1 cellular context compared by ENCODE assay signal in genomic region chr5:29197636-29198035, GRCh38.
TF ChIP-seq lines count a peak whose summit lies in the region.

No MANE protein-coding gene starts in this region.

TF ChIP-seq in GM23338, 12 proteins besides CTCF, POLR2A, EP300 and RAD21 (continued from another document):
- no peak for TF ChIP-seq ZNF331 (CRISPR knock-in tag; IDR thresholded peaks at IDR 0.05; ENCODE audit: low read depth)
- TF ChIP-seq, protein P1, sequence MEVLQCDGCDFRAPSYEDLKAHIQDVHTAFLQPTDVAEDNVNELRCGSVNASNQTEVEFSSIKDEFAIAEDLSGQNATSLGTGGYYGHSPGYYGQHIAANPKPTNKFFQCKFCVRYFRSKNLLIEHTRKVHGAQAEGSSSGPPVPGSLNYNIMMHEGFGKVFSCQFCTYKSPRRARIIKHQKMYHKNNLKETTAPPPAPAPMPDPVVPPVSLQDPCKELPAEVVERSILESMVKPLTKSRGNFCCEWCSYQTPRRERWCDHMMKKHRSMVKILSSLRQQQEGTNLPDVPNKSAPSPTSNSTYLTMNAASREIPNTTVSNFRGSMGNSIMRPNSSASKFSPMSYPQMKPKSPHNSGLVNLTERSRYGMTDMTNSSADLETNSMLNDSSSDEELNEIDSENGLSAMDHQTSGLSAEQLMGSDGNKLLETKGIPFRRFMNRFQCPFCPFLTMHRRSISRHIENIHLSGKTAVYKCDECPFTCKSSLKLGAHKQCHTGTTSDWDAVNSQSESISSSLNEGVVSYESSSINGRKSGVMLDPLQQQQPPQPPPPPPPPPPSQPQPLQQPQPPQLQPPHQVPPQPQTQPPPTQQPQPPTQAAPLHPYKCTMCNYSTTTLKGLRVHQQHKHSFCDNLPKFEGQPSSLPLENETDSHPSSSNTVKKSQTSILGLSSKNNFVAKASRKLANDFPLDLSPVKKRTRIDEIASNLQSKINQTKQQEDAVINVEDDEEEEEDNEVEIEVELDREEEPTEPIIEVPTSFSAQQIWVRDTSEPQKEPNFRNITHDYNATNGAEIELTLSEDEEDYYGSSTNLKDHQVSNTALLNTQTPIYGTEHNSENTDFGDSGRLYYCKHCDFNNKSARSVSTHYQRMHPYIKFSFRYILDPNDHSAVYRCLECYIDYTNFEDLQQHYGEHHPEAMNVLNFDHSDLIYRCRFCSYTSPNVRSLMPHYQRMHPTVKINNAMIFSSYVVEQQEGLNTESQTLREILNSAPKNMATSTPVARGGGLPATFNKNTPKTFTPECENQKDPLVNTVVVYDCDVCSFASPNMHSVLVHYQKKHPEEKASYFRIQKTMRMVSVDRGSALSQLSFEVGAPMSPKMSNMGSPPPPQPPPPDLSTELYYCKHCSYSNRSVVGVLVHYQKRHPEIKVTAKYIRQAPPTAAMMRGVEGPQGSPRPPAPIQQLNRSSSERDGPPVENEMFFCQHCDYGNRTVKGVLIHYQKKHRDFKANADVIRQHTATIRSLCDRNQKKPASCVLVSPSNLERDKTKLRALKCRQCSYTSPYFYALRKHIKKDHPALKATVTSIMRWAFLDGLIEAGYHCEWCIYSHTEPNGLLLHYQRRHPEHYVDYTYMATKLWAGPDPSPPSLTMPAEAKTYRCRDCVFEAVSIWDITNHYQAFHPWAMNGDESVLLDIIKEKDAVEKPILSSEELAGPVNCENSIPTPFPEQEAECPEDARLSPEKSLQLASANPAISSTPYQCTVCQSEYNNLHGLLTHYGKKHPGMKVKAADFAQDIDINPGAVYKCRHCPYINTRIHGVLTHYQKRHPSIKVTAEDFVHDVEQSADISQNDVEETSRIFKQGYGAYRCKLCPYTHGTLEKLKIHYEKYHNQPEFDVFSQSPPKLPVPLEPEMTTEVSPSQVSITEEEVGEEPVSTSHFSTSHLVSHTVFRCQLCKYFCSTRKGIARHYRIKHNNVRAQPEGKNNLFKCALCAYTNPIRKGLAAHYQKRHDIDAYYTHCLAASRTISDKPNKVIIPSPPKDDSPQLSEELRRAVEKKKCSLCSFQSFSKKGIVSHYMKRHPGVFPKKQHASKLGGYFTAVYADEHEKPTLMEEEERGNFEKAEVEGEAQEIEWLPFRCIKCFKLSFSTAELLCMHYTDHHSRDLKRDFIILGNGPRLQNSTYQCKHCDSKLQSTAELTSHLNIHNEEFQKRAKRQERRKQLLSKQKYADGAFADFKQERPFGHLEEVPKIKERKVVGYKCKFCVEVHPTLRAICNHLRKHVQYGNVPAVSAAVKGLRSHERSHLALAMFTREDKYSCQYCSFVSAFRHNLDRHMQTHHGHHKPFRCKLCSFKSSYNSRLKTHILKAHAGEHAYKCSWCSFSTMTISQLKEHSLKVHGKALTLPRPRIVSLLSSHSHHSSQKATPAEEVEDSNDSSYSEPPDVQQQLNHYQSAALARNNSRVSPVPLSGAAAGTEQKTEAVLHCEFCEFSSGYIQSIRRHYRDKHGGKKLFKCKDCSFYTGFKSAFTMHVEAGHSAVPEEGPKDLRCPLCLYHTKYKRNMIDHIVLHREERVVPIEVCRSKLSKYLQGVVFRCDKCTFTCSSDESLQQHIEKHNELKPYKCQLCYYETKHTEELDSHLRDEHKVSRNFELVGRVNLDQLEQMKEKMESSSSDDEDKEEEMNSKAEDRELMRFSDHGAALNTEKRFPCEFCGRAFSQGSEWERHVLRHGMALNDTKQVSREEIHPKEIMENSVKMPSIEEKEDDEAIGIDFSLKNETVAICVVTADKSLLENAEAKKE (CRISPR knock-in tag; IDR thresholded peaks at IDR 0.05) = no peak
- no peak for TF ChIP-seq NANOG (IDR thresholded peaks at IDR 0.05; ENCODE audit: borderline replicate concordance)
